8 cellular contexts compared by ENCODE assay signal in the genomic region with DNA sequence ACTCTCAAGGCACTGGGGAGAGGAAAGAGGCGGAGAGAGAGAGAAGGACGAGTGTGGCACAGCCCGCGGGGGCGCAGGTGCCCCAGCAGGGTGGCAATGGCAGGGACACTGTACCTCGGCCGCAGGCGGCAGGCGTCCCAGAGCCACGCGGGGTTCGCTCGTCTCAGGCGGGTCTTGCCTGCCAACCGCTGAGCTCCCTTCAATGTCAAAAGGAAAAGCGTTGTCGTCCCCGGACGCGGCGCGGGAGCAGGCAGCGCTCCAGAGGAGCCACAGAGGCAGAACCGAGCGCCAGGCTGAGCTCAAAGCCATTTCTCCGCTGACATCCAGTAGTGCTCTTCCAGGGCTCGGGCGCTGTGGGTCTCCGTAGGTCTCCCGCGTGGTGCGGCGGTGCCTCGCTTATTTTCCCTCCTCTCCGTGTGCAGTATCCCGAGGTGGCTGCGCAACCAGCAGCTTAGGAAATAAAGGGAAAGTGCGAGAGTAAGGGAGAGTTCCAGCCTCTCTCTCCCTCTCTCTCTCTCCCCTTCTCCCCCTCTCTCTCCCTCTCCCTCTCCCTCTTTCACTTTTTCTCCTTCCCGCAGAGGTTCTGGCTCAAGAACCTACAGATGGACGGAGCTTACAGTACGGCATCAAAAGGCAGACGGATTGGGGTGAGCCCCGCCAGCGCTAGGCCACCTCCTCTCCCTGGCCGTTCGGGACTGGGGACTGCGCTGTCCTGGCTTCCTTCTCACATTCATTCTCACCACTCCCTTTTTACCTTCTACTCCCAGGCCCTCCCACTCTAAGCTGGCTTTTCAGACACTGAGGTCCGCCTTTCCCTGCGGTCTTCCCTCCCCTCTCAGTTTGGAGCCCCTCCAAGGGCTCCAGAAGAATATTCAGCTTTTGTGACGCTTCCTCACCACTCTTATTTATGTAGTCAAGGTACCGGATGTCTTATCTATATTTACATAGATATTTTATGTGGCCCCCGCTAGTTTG. TPM values are rescaled to one million over a fixed set of nuclear protein-coding genes. Genes with fewer than 3 reads are reported as not detected.
DNase-seq lines count a peak whose midpoint lies in the region; ATAC-seq and TF ChIP-seq lines count a peak whose summit lies in the region.

A gene with protein sequence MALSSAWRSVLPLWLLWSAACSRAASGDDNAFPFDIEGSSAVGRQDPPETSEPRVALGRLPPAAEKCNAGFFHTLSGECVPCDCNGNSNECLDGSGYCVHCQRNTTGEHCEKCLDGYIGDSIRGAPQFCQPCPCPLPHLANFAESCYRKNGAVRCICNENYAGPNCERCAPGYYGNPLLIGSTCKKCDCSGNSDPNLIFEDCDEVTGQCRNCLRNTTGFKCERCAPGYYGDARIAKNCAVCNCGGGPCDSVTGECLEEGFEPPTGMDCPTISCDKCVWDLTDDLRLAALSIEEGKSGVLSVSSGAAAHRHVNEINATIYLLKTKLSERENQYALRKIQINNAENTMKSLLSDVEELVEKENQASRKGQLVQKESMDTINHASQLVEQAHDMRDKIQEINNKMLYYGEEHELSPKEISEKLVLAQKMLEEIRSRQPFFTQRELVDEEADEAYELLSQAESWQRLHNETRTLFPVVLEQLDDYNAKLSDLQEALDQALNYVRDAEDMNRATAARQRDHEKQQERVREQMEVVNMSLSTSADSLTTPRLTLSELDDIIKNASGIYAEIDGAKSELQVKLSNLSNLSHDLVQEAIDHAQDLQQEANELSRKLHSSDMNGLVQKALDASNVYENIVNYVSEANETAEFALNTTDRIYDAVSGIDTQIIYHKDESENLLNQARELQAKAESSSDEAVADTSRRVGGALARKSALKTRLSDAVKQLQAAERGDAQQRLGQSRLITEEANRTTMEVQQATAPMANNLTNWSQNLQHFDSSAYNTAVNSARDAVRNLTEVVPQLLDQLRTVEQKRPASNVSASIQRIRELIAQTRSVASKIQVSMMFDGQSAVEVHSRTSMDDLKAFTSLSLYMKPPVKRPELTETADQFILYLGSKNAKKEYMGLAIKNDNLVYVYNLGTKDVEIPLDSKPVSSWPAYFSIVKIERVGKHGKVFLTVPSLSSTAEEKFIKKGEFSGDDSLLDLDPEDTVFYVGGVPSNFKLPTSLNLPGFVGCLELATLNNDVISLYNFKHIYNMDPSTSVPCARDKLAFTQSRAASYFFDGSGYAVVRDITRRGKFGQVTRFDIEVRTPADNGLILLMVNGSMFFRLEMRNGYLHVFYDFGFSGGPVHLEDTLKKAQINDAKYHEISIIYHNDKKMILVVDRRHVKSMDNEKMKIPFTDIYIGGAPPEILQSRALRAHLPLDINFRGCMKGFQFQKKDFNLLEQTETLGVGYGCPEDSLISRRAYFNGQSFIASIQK (N-terminal part only) (minus strand): TSS at position 726 of the 975 bp plus-strand sequence. CDS start 417 bp downstream, at position 309.

- H3K36me3 ChIP-seq in endocrine pancreas (ENCODE audit: control insufficient read depth, insufficient read depth, low read length) (no peaks in the 10 kb centered on the region), lower lobe of right lung (no peaks in the 10 kb centered on the region), subcutaneous abdominal adipose tissue (ENCODE audit: control insufficient read depth in 5 of 5, insufficient read depth in 5 of 5, low read length in 5 of 5) (peaks cover 0 to 15% (median 3%) of the 10 kb centered on the region in 5 donors)

- peaks cover 75% of the 10 kb centered on the region for H3K27me3 Mint-ChIP-seq in T-helper 2 cell treated with Interferon-gamma antibody and Interleukin-4, amounts not matched to agents 5 μg/mL and 100 μg/mL, for 36 hours (ENCODE audit: low read depth)

- H3K27ac ChIP-seq in C4-2B = peak within 1 kb of the TSS; percentile 21; the same call in 1 of the 2 replicates
- H3K27ac ChIP-seq in lower lobe of right lung = peak within 1 kb of the TSS; percentile 89
- peak within 1 kb of the TSS; percentile 100 for H3K27ac ChIP-seq in subcutaneous abdominal adipose tissue (ENCODE audit: low read depth, low read length)

- H3K9me3 ChIP-seq in endocrine pancreas (ENCODE audit: control insufficient read depth, low read length) (no peaks in the 10 kb centered on the region), lower lobe of right lung (no peaks in the 10 kb centered on the region), subcutaneous abdominal adipose tissue (ENCODE audit: control insufficient read depth in 5 of 5, low read length in 5 of 5) (no peaks in the 10 kb centered on the region)

- H3K36me3 Mint-ChIP-seq in T-helper 2 cell treated with Interferon-gamma antibody and Interleukin-4, amounts not matched to agents 5 μg/mL and 100 μg/mL, for 36 hours (ENCODE audit: low read depth) = no peaks in the 10 kb centered on the region

- peak within 1 kb of the TSS; percentile 68 for H3K4me3 Mint-ChIP-seq in T-helper 2 cell treated with Interferon-gamma antibody and Interleukin-4, amounts not matched to agents 5 μg/mL and 100 μg/mL, for 36 hours

- peak within 1 kb of the TSS; percentile 38 for H3K9ac ChIP-seq in endocrine pancreas (ENCODE audit: control insufficient read depth, insufficient read depth, low read length)
- peak within 1 kb of the TSS; percentile 97 to 100 (median 99) for H3K9ac ChIP-seq in subcutaneous abdominal adipose tissue (ENCODE audit: low read length in 5 of 5)

- H3K4me3 ChIP-seq in HFF-Myc (replicated peaks; ENCODE audit: low read depth, low read length) (peak within 1 kb of the TSS; percentile 88), endocrine pancreas (ENCODE audit: control insufficient read depth, insufficient read depth, low read length) (peak within 1 kb of the TSS; percentile 28), lower lobe of right lung (peak within 1 kb of the TSS; percentile 72), subcutaneous abdominal adipose tissue (ENCODE audit: low read depth in 1 of 5, low read length in 5 of 5) (peak within 1 kb of the TSS; percentile 94 to 100 (median 99))

- H3K4me1 Mint-ChIP-seq in T-helper 2 cell treated with Interferon-gamma antibody and Interleukin-4, amounts not matched to agents 5 μg/mL and 100 μg/mL, for 36 hours (ENCODE audit: low read depth) = peaks cover 7% of the 10 kb centered on the region

- intact Hi-C loops in lower lobe of right lung (cut with DNase I) = no loop called here

- H3K4me1 ChIP-seq in endocrine pancreas (ENCODE audit: control insufficient read depth, insufficient read depth, low read length) (no peaks in the 10 kb centered on the region), lower lobe of right lung (peaks cover 18% of the 10 kb centered on the region), subcutaneous abdominal adipose tissue (ENCODE audit: control insufficient read depth in 5 of 5, insufficient read depth in 5 of 5, low read length in 5 of 5) (peaks cover 4 to 45% (median 39%) of the 10 kb centered on the region in 5 donors)

- ATAC-seq in lower lobe of right lung (peak; percentile 71 to 72), HG02852 (IDR thresholded peaks at IDR 0.05; ENCODE audit: unreplicated experiment) (no peak)

- H3K27me3 ChIP-seq in endocrine pancreas (ENCODE audit: control insufficient read depth, insufficient read depth, low read length) (no peaks in the 10 kb centered on the region), lower lobe of right lung (ENCODE audit: low read depth) (no peaks in the 10 kb centered on the region), subcutaneous abdominal adipose tissue (ENCODE audit: control insufficient read depth in 5 of 5, insufficient read depth in 4 of 5, low read length in 5 of 5) (peaks cover 0 to 2% (median 0%) of the 10 kb centered on the region in 5 donors)

- TF ChIP-seq CTCF in C4-2B (conservative IDR thresholded peaks at IDR 0.05) (no peak), HFF-Myc (IDR thresholded peaks at IDR 0.05; ENCODE audit: low read depth, low read length, missing control alignments) (no peak), lower lobe of right lung (IDR thresholded peaks at IDR 0.05) (no peak)

- H3K9me3 Mint-ChIP-seq in T-helper 2 cell treated with Interferon-gamma antibody and Interleukin-4, amounts not matched to agents 5 μg/mL and 100 μg/mL, for 36 hours = no peaks in the 10 kb centered on the region

- DNase-seq in HFF-Myc (ENCODE audit: extremely low read depth, low read depth) (no peak), lower lobe of right lung (peak; percentile 53), cortex of kidney (lab: John Stamatoyannopoulos, UW) (no peak)
- DNase-seq in T-helper 2 cell treated with Interferon-gamma antibody and Interleukin-4, amounts not matched to agents 5 μg/mL and 100 μg/mL, for 36 hours (ENCODE audit: low spot score) = no peak

- H3K27ac Mint-ChIP-seq in T-helper 2 cell treated with Interferon-gamma antibody and Interleukin-4, amounts not matched to agents 5 μg/mL and 100 μg/mL, for 36 hours = no peak within 1 kb of the TSS

RNA-seq across cellular contexts. Expression of the gene that starts here (rescaled TPM):
- total RNA-seq in lower lobe of right lung = 91.2 TPM

Comparison
In these comparisons a context has a peak if more than half of its experiments do, and no peak if none do; other contexts are left out.
1. H3K27ac ChIP-seq: peak in every context shown above with its lines; median percentile 100 in subcutaneous abdominal adipose tissue; 89 in lower lobe of right lung; 21 in C4-2B.
2. H3K4me3 ChIP-seq: peak in every context shown above with its lines; median percentile 99 in subcutaneous abdominal adipose tissue; 88 in HFF-Myc; 72 in lower lobe of right lung; 28 in endocrine pancreas.